In genomic region chr12:122062832-122063690, GRCh38 we compare ENCODE assay signal across 8 cellular contexts.
A peak's percentile ranks its signal among the peaks of the same experiment; 100 is the strongest.
DNase-seq lines count a peak whose midpoint lies in the region; ATAC-seq and TF ChIP-seq lines count a peak whose summit lies in the region.

No MANE protein-coding gene starts in this region.

- DNase-seq in NCI-H2081 (lab: John Stamatoyannopoulos, UW) (peak; percentile 19 to 72), NCI-H2081 treated with DMSO at 0.1 percent for 48 hours (lab: John Stamatoyannopoulos, UW) (no peak), RWPE2 (ENCODE audit: low spot score) (peak; percentile 89), epithelial cell of esophagus (ENCODE audit: low read depth) (peak; percentile 92)

- TF ChIP-seq CTCF in RWPE2 (IDR thresholded peaks at IDR 0.05; ENCODE audit: poor library complexity, severe bottlenecking): no peak
- TF ChIP-seq CTCF in epithelial cell of esophagus (IDR thresholded peaks at IDR 0.05; ENCODE audit: insufficient read depth, low read depth, low read length, missing control alignments): no peak

- H3K36me3 ChIP-seq in RWPE2 (ENCODE audit: low read depth) (peaks cover 9% of the 10 kb centered on the region), muscle layer of colon (ENCODE audit: insufficient read depth, low read length) (peaks cover 5% of the 10 kb centered on the region)

- no peak overlapping the region for H3K4me3 ChIP-seq in RWPE2 (ENCODE audit: severe bottlenecking)
- H3K4me3 ChIP-seq in epithelial cell of esophagus (ENCODE audit: low read length): no peak overlapping the region
- H3K4me3 ChIP-seq in muscle layer of colon (ENCODE audit: low read depth in 1 of 2, low read length in 2 of 2): peak overlapping the region; percentile 17 to 51

- peak; percentile 85 for ATAC-seq in RWPE2 (ENCODE audit: low read depth)
- no peak for ATAC-seq in GM18511 (IDR thresholded peaks at IDR 0.05; ENCODE audit: unreplicated experiment)
- no peak for ATAC-seq in HG02852 (IDR thresholded peaks at IDR 0.05; ENCODE audit: unreplicated experiment)
- ATAC-seq in HG03457 (IDR thresholded peaks at IDR 0.05; ENCODE audit: unreplicated experiment): no peak

- H3K27me3 ChIP-seq in RWPE2 (ENCODE audit: insufficient read depth, poor library complexity, severe bottlenecking): no peaks in the 10 kb centered on the region
- H3K27me3 ChIP-seq in muscle layer of colon (ENCODE audit: control insufficient read depth in 1 of 2, insufficient read depth in 2 of 2, low read length in 2 of 2): no peaks in the 10 kb centered on the region

- H3K9ac ChIP-seq in muscle layer of colon (ENCODE audit: low read length): peak overlapping the region; percentile 36

- H3K9me3 ChIP-seq in RWPE2 (ENCODE audit: severe bottlenecking) (no peaks in the 10 kb centered on the region), muscle layer of colon (ENCODE audit: low read length) (no peaks in the 10 kb centered on the region)

- H3K4me1 ChIP-seq in RWPE2 (ENCODE audit: insufficient read depth, poor library complexity, severe bottlenecking) (peaks cover 29% of the 10 kb centered on the region), muscle layer of colon (ENCODE audit: insufficient read depth, low read length) (peaks cover 89% of the 10 kb centered on the region)

- H3K27ac ChIP-seq in RWPE2 (ENCODE audit: poor library complexity, severe bottlenecking) (peak overlapping the region; percentile 92), muscle layer of colon (ENCODE audit: low read depth, low read length) (peak overlapping the region; percentile 97)

Comparison
In these comparisons a context has a peak if more than half of its experiments do, and no peak if none do; other contexts are left out.
1. H3K4me3 ChIP-seq: peak in muscle layer of colon (2 of 2); none in RWPE2 (single experiment) and epithelial cell of esophagus (single experiment).